In the genomic region with DNA sequence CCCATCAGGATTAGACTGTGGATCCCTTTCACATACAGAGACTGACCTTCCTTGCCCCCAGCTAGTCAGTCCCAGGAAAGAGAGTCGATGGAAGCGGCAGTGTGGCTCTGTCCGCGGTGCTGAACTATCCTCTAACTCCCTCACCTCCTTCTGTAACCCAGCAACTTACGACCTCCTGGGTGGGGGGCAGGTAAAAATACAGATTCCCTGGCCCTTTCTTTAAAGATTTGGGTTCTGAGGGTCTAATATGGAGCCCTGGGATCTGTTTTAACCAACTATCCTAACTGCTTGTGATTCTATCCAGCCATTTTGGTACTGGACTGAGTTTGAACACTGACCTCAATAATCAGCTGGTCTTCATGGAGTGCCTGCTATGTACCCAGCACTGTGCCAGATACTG, we compare ENCODE assay signal across 11 cellular contexts. TPM values are rescaled to one million over a fixed set of nuclear protein-coding genes. Genes with fewer than 3 reads are reported as not detected.
A peak's percentile ranks its signal among the peaks of the same experiment; 100 is the strongest.
DNase-seq lines count a peak whose midpoint lies in the region; ATAC-seq, FAIRE-seq and TF ChIP-seq lines count a peak whose summit lies in the region.
"Had no signal": no experiment of that assay in that cellular context is flagged by ENCODE, and none has a peak within 500 bp of the region (broad histone marks: within the 10 kb centered on the region; RNA-seq: fewer than 3 reads in every experiment).

No MANE protein-coding gene starts in this region.

- TF ChIP-seq RAD21 in GM12878 (IDR thresholded peaks at IDR 0.05; ENCODE audit: insufficient read depth, low read depth, low read length) (no peak), HepG2 (CRISPR knock-in tag; IDR thresholded peaks at IDR 0.05) (no peak)

- H3K27ac ChIP-seq in GM12878 (ENCODE audit: control insufficient read depth, insufficient read depth), result no peak overlapping the region
- no peak overlapping the region for H3K27ac ChIP-seq in HepG2 (ENCODE audit: extremely low read length, insufficient read depth, low read length)

- CTCF ChIA-PET in GM12878 (lab: Yijun Ruan, JAX), result interaction anchor here (1.3 to 1.9 kb wide), 3 partner anchors 9 to 145 kb away, joined by 4 to 6 read pairs (median 4); no protein-coding TSS in a partner anchor
- CTCF ChIA-PET in HepG2 (lab: Yijun Ruan, JAX; ENCODE audit: low intra/inter-chr PET ratio, low total read pairs), result no interaction called here

- DNase-seq in EL, result peak; percentile 41
- DNase-seq in LHCN-M2 (ENCODE audit: low read depth), result peak; percentile 48
- DNase-seq in GM12878 (ENCODE audit: low read depth, low spot score), result no peak
- peak; percentile 28 for DNase-seq in HepG2 (ENCODE audit: low spot score)
- no peak for DNase-seq in DMS153 (lab: John Stamatoyannopoulos, UW)
- no peak for DNase-seq in stimulated activated naive CD8-positive, alpha-beta T cell treated with anti-CD3 and anti-CD28 coated beads, Interleukin-15, amount 100 ng/mL, for 72 hours
- DNase-seq: amygdala, MM.1S had no signal

- no peak for TF ChIP-seq POLR2A in GM12878 (IDR thresholded peaks at IDR 0.05; ENCODE audit: low read depth, low read length)
- no peak for TF ChIP-seq POLR2A in HepG2 (IDR thresholded peaks at IDR 0.05; ENCODE audit: insufficient read depth in 1 of 2, low read depth in 2 of 2, low read length in 2 of 2)

- H3K4me3 ChIP-seq in GM12878, result no peak overlapping the region
- H3K4me3 ChIP-seq in HepG2 (replicated peaks in 1 of 3; ENCODE audit: insufficient read depth in 1 of 3, low read depth in 2 of 3, low read length in 3 of 3), result no peak overlapping the region

- H3K9me3 Mint-ChIP-seq in stimulated activated naive CD8-positive, alpha-beta T cell treated with anti-CD3 and anti-CD28 coated beads, Interleukin-15, amount 100 ng/mL, for 72 hours, result no peaks in the 10 kb centered on the region

- RAD21 ChIA-PET in GM12878 (lab: Charles Lee; ENCODE audit: unreplicated experiment), result no interaction called here

- peaks cover 4 to 5% of the 10 kb centered on the region in 2 experiments; a peak in 2 of 4 replicates for H3K36me3 ChIP-seq in GM12878 (ENCODE audit: control insufficient read depth in 2 of 2, insufficient read depth in 2 of 2, low read length in 1 of 2)
- H3K36me3 ChIP-seq in HepG2 (replicated peaks in 1 of 2; ENCODE audit: control insufficient read depth in 1 of 2, insufficient read depth in 2 of 2, low read length in 2 of 2), result no peaks in the 10 kb centered on the region

- 89% methylated on average over 5 of the region's 5 CpGs for WGBS in GM12878 (ENCODE audit: insufficient coverage, insufficient replicate concordance, low lambda C conversion rate, missing lambda C conversion rate)
- 4% methylated on average over 5 of the region's 5 CpGs for WGBS in HepG2 (ENCODE audit: low lambda C conversion rate)

- no peak overlapping the region for H3K4me3 Mint-ChIP-seq in stimulated activated naive CD8-positive, alpha-beta T cell treated with anti-CD3 and anti-CD28 coated beads, Interleukin-15, amount 100 ng/mL, for 72 hours

- no peak overlapping the region for H2AFZ ChIP-seq in GM12878 (ENCODE audit: control insufficient read depth, low read depth, low read length)
- H2AFZ ChIP-seq in HepG2 (ENCODE audit: low read length), result no peak overlapping the region

- BruUV-seq in GM12878 (replicated peaks; lab: Mats Ljungman, UMichigan) (no TSS peak), HepG2 (replicated peaks; lab: Mats Ljungman, UMichigan) (no TSS peak)

- SMC1A ChIA-PET in GM12878 (lab: Charles Lee; ENCODE audit: uncharacterized antibody, unreplicated experiment), result interaction anchor here (1.3 kb wide), 1 partner anchor 35 kb away, joined by 3 read pairs; no protein-coding TSS in a partner anchor

- H3K9me3 ChIP-seq in GM12878 (replicated peaks; ENCODE audit: control insufficient read depth, insufficient read depth, low read length), result no peaks in the 10 kb centered on the region
- no peaks in the 10 kb centered on the region for H3K9me3 ChIP-seq in HepG2 (ENCODE audit: low read length)

- H4K20me1 ChIP-seq in GM12878 (ENCODE audit: control insufficient read depth, insufficient read depth), result no peaks in the 10 kb centered on the region; the same call in 1 of the 2 replicates
- H4K20me1 ChIP-seq in HepG2 (ENCODE audit: insufficient read depth, low read length), result no peaks in the 10 kb centered on the region; the same call in 1 of the 2 replicates

- H3K9ac ChIP-seq in GM12878 (ENCODE audit: control insufficient read depth, insufficient read depth, low read length) (no peak overlapping the region), HepG2 (ENCODE audit: insufficient read depth, low read depth, low read length) (no peak overlapping the region)

- H3K27ac Mint-ChIP-seq in stimulated activated naive CD8-positive, alpha-beta T cell treated with anti-CD3 and anti-CD28 coated beads, Interleukin-15, amount 100 ng/mL, for 72 hours, result no peak overlapping the region

- peaks cover 6% of the 10 kb centered on the region for H3K4me1 Mint-ChIP-seq in stimulated activated naive CD8-positive, alpha-beta T cell treated with anti-CD3 and anti-CD28 coated beads, Interleukin-15, amount 100 ng/mL, for 72 hours

- intact Hi-C loops in GM12878 (cut with micrococcal nuclease; ENCODE audit: unreplicated experiment), result no loop called here
- intact Hi-C loops in HepG2 (cut with micrococcal nuclease; ENCODE audit: unreplicated experiment), result no loop called here

- no peak for ATAC-seq in GM12878
- peak; percentile 60 for ATAC-seq in HepG2
- no peak for ATAC-seq in GM21723 (IDR thresholded peaks at IDR 0.05; ENCODE audit: unreplicated experiment)
- no peak for ATAC-seq in HG02973 (IDR thresholded peaks at IDR 0.05; ENCODE audit: unreplicated experiment)
- no peak for ATAC-seq in stimulated activated naive CD8-positive, alpha-beta T cell treated with anti-CD3 and anti-CD28 coated beads, Interleukin-15, amount 100 ng/mL, for 72 hours

- POLR2A ChIA-PET in GM12878 (lab: Charles Lee) (no interaction called here), HepG2 (lab: Yijun Ruan, JAX) (no interaction called here)

- in situ Hi-C loops in GM12878 (cut with MboI) (no loop called here), HepG2 (cut with HindIII; ENCODE audit: extremely low pct_ligation_motif_present, low pct_unique_long_range_greater_than_20kb) (no loop called here)

- H3K79me2 ChIP-seq in GM12878 (ENCODE audit: control insufficient read depth, insufficient read depth, low read length), result no peaks in the 10 kb centered on the region
- H3K79me2 ChIP-seq in HepG2 (ENCODE audit: insufficient read depth, low read length), result no peaks in the 10 kb centered on the region

- H3K4me2 ChIP-seq in GM12878 (ENCODE audit: control insufficient read depth, insufficient read depth), result no peak overlapping the region
- H3K4me2 ChIP-seq in HepG2 (ENCODE audit: low read depth, low read length), result no peak overlapping the region

- TF ChIP-seq CTCF in GM12878 (IDR thresholded peaks at IDR 0.05 in 2 of 3, conservative IDR thresholded peaks at IDR 0.05 in 1 of 3; ENCODE audit: control insufficient read depth in 2 of 3, extremely low read depth in 1 of 3, insufficient read depth in 1 of 3, low read depth in 3 of 3, low read length in 3 of 3) (no peak), HepG2 (CRISPR knock-in tag; IDR thresholded peaks at IDR 0.05) (no peak)

- TF ChIP-seq EP300 in GM12878 (IDR thresholded peaks at IDR 0.05; ENCODE audit: borderline replicate concordance in 1 of 2, control insufficient read depth in 1 of 2, low read depth in 2 of 2, low read length in 2 of 2) (no peak), HepG2 (IDR thresholded peaks at IDR 0.05; ENCODE audit: low read depth in 2 of 2, low read length in 2 of 2) (no peak), HepG2 (CRISPR knock-in tag; IDR thresholded peaks at IDR 0.05; ENCODE audit: borderline replicate concordance) (no peak)

- H3K4me1 ChIP-seq in GM12878 (ENCODE audit: control insufficient read depth, insufficient read depth, low read length) (peaks cover 12% of the 10 kb centered on the region), HepG2 (ENCODE audit: insufficient read depth, low read length) (no peaks in the 10 kb centered on the region)

- FAIRE-seq in GM12878 (lab: Jason Lieb, UNC) (no peak), HepG2 (lab: Jason Lieb, UNC) (no peak)

- H3K27me3 Mint-ChIP-seq in stimulated activated naive CD8-positive, alpha-beta T cell treated with anti-CD3 and anti-CD28 coated beads, Interleukin-15, amount 100 ng/mL, for 72 hours, result no peaks in the 10 kb centered on the region

- H3K27me3 ChIP-seq in GM12878 (replicated peaks in 1 of 2; ENCODE audit: control insufficient read depth in 2 of 2, insufficient read depth in 2 of 2, low read length in 1 of 2) (no peaks in the 10 kb centered on the region), HepG2 (ENCODE audit: control insufficient read depth in 1 of 2, insufficient read depth in 2 of 2, low read length in 2 of 2) (peaks cover 0 to 3% of the 10 kb centered on the region in 2 experiments; a peak in 3 of 5 replicates)

RNA-seq across cellular contexts. Expression of a gene that starts 23.2 kb away (rescaled TPM):
- 0.17 and 1.3 TPM in 2 replicates for total RNA-seq in LHCN-M2 (2014; rRNA removed)
- polyA plus RNA-seq in LHCN-M2 (2012), result 0.24 TPM
- total RNA-seq in GM12878 (2013; cell fraction: nucleolus; rRNA removed), result 88.8 and 114 TPM in 2 replicates
- total RNA-seq in GM12878 (2014; rRNA removed), result 66.5 and 80.0 TPM in 2 replicates
- total RNA-seq in GM12878 (2014; rRNA removed; fragmentation: Illumina TruSeq; extraction: Trizol), result 37.0 and 41.4 TPM in 2 replicates
- 95.5 and 99.1 TPM in 2 replicates for total RNA-seq in GM12878 (2021)
- 23.8 TPM for polyA plus RNA-seq in GM12878 (2011; ENCODE audit: low read depth)
- 28.6 and 57.0 TPM in 2 replicates for polyA plus RNA-seq in GM12878 (2011; rRNA removed)
- polyA plus RNA-seq in GM12878 (2011; cell fraction: cytosol; rRNA removed), result 81.4 and 141 TPM in 2 replicates
- 101 and 143 TPM in 2 replicates for polyA plus RNA-seq in GM12878 (2011; cell fraction: nucleus; rRNA removed)
- 50.7 and 51.5 TPM in 2 replicates for polyA plus RNA-seq in GM12878 (2012)
- 14.1 and 36.9 TPM in 2 replicates for polyA plus RNA-seq in GM12878 (2014; fragmentation: Illumina TruSeq; extraction: Trizol)
- 10 to 100 TPM; 11.5 to 26.1 TPM for polyA plus RNA-seq in GM12878 (2014; fragmentation: Nextera tagmentation; extraction: Ambion mirVana)
- 88.5 and 91.4 TPM in 2 replicates for polyA plus RNA-seq in GM12878 (2014; rRNA removed)
- 100 to 1,000 TPM; 100 to 117 TPM for polyA plus RNA-seq in GM12878 (2016; fragmentation: Nextera tagmentation; extraction: Ambion mirVana)
- 31.3 and 61.2 TPM in 2 replicates for polyA minus RNA-seq in GM12878 (2011; rRNA and poly(A)+ RNA removed)
- polyA minus RNA-seq in GM12878 (2011; cell fraction: cytosol; rRNA and poly(A)+ RNA removed), result 22.2 and 24.5 TPM in 2 replicates
- 21.4 and 35.7 TPM in 2 replicates for polyA minus RNA-seq in GM12878 (2011; cell fraction: nucleus; rRNA and poly(A)+ RNA removed)
- total RNA-seq in HepG2 (2016; rRNA removed; fragmentation: Illumina TruSeq; extraction: Trizol), result 1.0 and 1.1 TPM in 2 replicates
- total RNA-seq in HepG2 (2016; cell fraction: cytosol; rRNA removed; fragmentation: Illumina TruSeq; extraction: Trizol; ENCODE audit: low read depth), result 0.35 and 1.1 TPM in 2 replicates
- 0.55 and 0.80 TPM in 2 replicates for total RNA-seq in HepG2 (2016; cell fraction: insoluble cytoplasmic fraction; rRNA removed; fragmentation: Illumina TruSeq; extraction: Trizol)
- total RNA-seq in HepG2 (2016; cell fraction: membrane; rRNA removed; fragmentation: Illumina TruSeq; extraction: Trizol), result 1.4 and 1.9 TPM in 2 replicates
- total RNA-seq in HepG2 (2016; cell fraction: nucleus; rRNA removed; fragmentation: Illumina TruSeq; extraction: Trizol), result 0.56 and 1.6 TPM in 2 replicates
- polyA plus RNA-seq in HepG2 (2011; rRNA removed), result 11.7 and 19.8 TPM in 2 replicates
- 15.3 and 15.7 TPM in 2 replicates for polyA plus RNA-seq in HepG2 (2011; cell fraction: cytosol; rRNA removed)
- polyA plus RNA-seq in HepG2 (2011; cell fraction: nucleus; rRNA removed), result 37.0 and 46.6 TPM in 2 replicates
- 14.5 and 20.0 TPM in 2 replicates for polyA plus RNA-seq in HepG2 (2012)
- polyA plus RNA-seq in HepG2 (2016; cell fraction: cytosol; fragmentation: Illumina TruSeq; extraction: Trizol; ENCODE audit: low read depth), result 0.79 and 0.97 TPM in 2 replicates
- polyA plus RNA-seq in HepG2 (2016; cell fraction: insoluble cytoplasmic fraction; fragmentation: Illumina TruSeq; extraction: Trizol; ENCODE audit: low read depth), result 0.81 and 0.93 TPM in 2 replicates
- polyA plus RNA-seq in HepG2 (2016; cell fraction: membrane; fragmentation: Illumina TruSeq; extraction: Trizol; ENCODE audit: low read depth), result 1.1 and 1.3 TPM in 2 replicates
- polyA plus RNA-seq in HepG2 (2016; cell fraction: nucleus; fragmentation: Illumina TruSeq; extraction: Trizol; ENCODE audit: insufficient read depth, low read depth), result 1.3 and 4.5 TPM in 2 replicates
- 0.77 and 12.5 TPM in 2 replicates for polyA minus RNA-seq in HepG2 (2011; rRNA and poly(A)+ RNA removed; ENCODE audit: low replicate concordance)
- 3.2 and 6.1 TPM in 2 replicates for polyA minus RNA-seq in HepG2 (2011; cell fraction: cytosol; rRNA and poly(A)+ RNA removed)
- polyA minus RNA-seq in HepG2 (2011; cell fraction: nucleus; rRNA and poly(A)+ RNA removed), result 6.1 and 9.8 TPM in 2 replicates

RNA-seq across cellular contexts. Expression of a gene that starts 35.7 kb away (rescaled TPM):
- total RNA-seq in LHCN-M2 (2014; rRNA removed), result 0.17 and 0.32 TPM in 2 replicates
- polyA plus RNA-seq in LHCN-M2 (2012), result 0.53 TPM
- 0.37 and 0.40 TPM in 2 replicates for total RNA-seq in GM12878 (2013; cell fraction: nucleolus; rRNA removed)
- not detected in 2 replicates for total RNA-seq in GM12878 (2014; rRNA removed)
- not detected in 2 replicates for total RNA-seq in GM12878 (2014; rRNA removed; fragmentation: Illumina TruSeq; extraction: Trizol)
- 0.03 and 0.05 TPM in 2 replicates for total RNA-seq in GM12878 (2021)
- 0.04 TPM for polyA plus RNA-seq in GM12878 (2011; ENCODE audit: low read depth)
- 0.03 TPM in 1 of 2 replicates, not detected in the other for polyA plus RNA-seq in GM12878 (2011; rRNA removed)
- polyA plus RNA-seq in GM12878 (2011; cell fraction: cytosol; rRNA removed), result 0.05 and 0.07 TPM in 2 replicates
- 0.23 and 0.36 TPM in 2 replicates for polyA plus RNA-seq in GM12878 (2011; cell fraction: nucleus; rRNA removed)
- 0.11 TPM in 2 replicates for polyA plus RNA-seq in GM12878 (2012)
- polyA plus RNA-seq in GM12878 (2014; fragmentation: Illumina TruSeq; extraction: Trizol), result not detected in 2 replicates
- not detected for polyA plus RNA-seq in GM12878 (2014; fragmentation: Nextera tagmentation; extraction: Ambion mirVana)
- polyA plus RNA-seq in GM12878 (2014; rRNA removed), result not detected in 2 replicates
- not detected for polyA plus RNA-seq in GM12878 (2016; fragmentation: Nextera tagmentation; extraction: Ambion mirVana)
- polyA minus RNA-seq in GM12878 (2011; rRNA and poly(A)+ RNA removed), result 0.10 TPM in 1 of 2 replicates, not detected in the other
- not detected in 2 replicates for polyA minus RNA-seq in GM12878 (2011; cell fraction: cytosol; rRNA and poly(A)+ RNA removed)
- polyA minus RNA-seq in GM12878 (2011; cell fraction: nucleus; rRNA and poly(A)+ RNA removed), result not detected in 2 replicates
- total RNA-seq in HepG2 (2016; rRNA removed; fragmentation: Illumina TruSeq; extraction: Trizol), result not detected in 2 replicates
- not detected in 2 replicates for total RNA-seq in HepG2 (2016; cell fraction: cytosol; rRNA removed; fragmentation: Illumina TruSeq; extraction: Trizol; ENCODE audit: low read depth)
- not detected in 2 replicates for total RNA-seq in HepG2 (2016; cell fraction: insoluble cytoplasmic fraction; rRNA removed; fragmentation: Illumina TruSeq; extraction: Trizol)
- not detected in 2 replicates for total RNA-seq in HepG2 (2016; cell fraction: membrane; rRNA removed; fragmentation: Illumina TruSeq; extraction: Trizol)
- not detected in 2 replicates for total RNA-seq in HepG2 (2016; cell fraction: nucleus; rRNA removed; fragmentation: Illumina TruSeq; extraction: Trizol)
- polyA plus RNA-seq in HepG2 (2011; rRNA removed), result 0.01 TPM in 1 of 2 replicates, not detected in the other
- polyA plus RNA-seq in HepG2 (2011; cell fraction: cytosol; rRNA removed), result not detected in 2 replicates
- 0.03 TPM in 2 replicates for polyA plus RNA-seq in HepG2 (2011; cell fraction: nucleus; rRNA removed)
- 0.01 and 0.09 TPM in 2 replicates for polyA plus RNA-seq in HepG2 (2012)
- not detected in 2 replicates for polyA plus RNA-seq in HepG2 (2016; cell fraction: cytosol; fragmentation: Illumina TruSeq; extraction: Trizol; ENCODE audit: low read depth)
- polyA plus RNA-seq in HepG2 (2016; cell fraction: insoluble cytoplasmic fraction; fragmentation: Illumina TruSeq; extraction: Trizol; ENCODE audit: low read depth), result not detected in 2 replicates
- polyA plus RNA-seq in HepG2 (2016; cell fraction: membrane; fragmentation: Illumina TruSeq; extraction: Trizol; ENCODE audit: low read depth), result not detected in 2 replicates
- polyA plus RNA-seq in HepG2 (2016; cell fraction: nucleus; fragmentation: Illumina TruSeq; extraction: Trizol; ENCODE audit: insufficient read depth, low read depth), result not detected in 2 replicates
- 0.47 TPM in 1 of 2 replicates, not detected in the other for polyA minus RNA-seq in HepG2 (2011; rRNA and poly(A)+ RNA removed; ENCODE audit: low replicate concordance)
- polyA minus RNA-seq in HepG2 (2011; cell fraction: cytosol; rRNA and poly(A)+ RNA removed), result not detected in 2 replicates
- polyA minus RNA-seq in HepG2 (2011; cell fraction: nucleus; rRNA and poly(A)+ RNA removed), result not detected in 2 replicates
- total RNA-seq: subcutaneous adipose tissue had no signal

RNA-seq across cellular contexts. Expression of a gene that starts 56.2 kb away (rescaled TPM):
- total RNA-seq in LHCN-M2 (2014; rRNA removed), result 22.4 and 23.0 TPM in 2 replicates
- polyA plus RNA-seq in LHCN-M2 (2012), result 10.6 TPM
- total RNA-seq in GM12878 (2013; cell fraction: nucleolus; rRNA removed), result not detected in 2 replicates
- total RNA-seq in GM12878 (2014; rRNA removed), result not detected in 2 replicates
- not detected in 2 replicates for total RNA-seq in GM12878 (2014; rRNA removed; fragmentation: Illumina TruSeq; extraction: Trizol)
- total RNA-seq in GM12878 (2021), result 0.08 and 0.21 TPM in 2 replicates
- polyA plus RNA-seq in GM12878 (2011; ENCODE audit: low read depth), result not detected
- 0.04 and 0.10 TPM in 2 replicates for polyA plus RNA-seq in GM12878 (2011; rRNA removed)
- 0.10 and 0.16 TPM in 2 replicates for polyA plus RNA-seq in GM12878 (2011; cell fraction: cytosol; rRNA removed)
- polyA plus RNA-seq in GM12878 (2011; cell fraction: nucleus; rRNA removed), result 0.48 and 0.61 TPM in 2 replicates
- not detected in 2 replicates for polyA plus RNA-seq in GM12878 (2012)
- polyA plus RNA-seq in GM12878 (2014; fragmentation: Illumina TruSeq; extraction: Trizol), result not detected in 2 replicates
- polyA plus RNA-seq in GM12878 (2014; fragmentation: Nextera tagmentation; extraction: Ambion mirVana), result not detected
- polyA plus RNA-seq in GM12878 (2014; rRNA removed), result 0.10 TPM in 1 of 2 replicates, not detected in the other
- polyA plus RNA-seq in GM12878 (2016; fragmentation: Nextera tagmentation; extraction: Ambion mirVana), result not detected
- polyA minus RNA-seq in GM12878 (2011; rRNA and poly(A)+ RNA removed), result 0.10 TPM in 1 of 2 replicates, not detected in the other
- polyA minus RNA-seq in GM12878 (2011; cell fraction: cytosol; rRNA and poly(A)+ RNA removed), result not detected in 2 replicates
- 0.12 and 0.57 TPM in 2 replicates for polyA minus RNA-seq in GM12878 (2011; cell fraction: nucleus; rRNA and poly(A)+ RNA removed)
- total RNA-seq in HepG2 (2016; rRNA removed; fragmentation: Illumina TruSeq; extraction: Trizol), result 28.9 and 35.2 TPM in 2 replicates
- total RNA-seq in HepG2 (2016; cell fraction: cytosol; rRNA removed; fragmentation: Illumina TruSeq; extraction: Trizol; ENCODE audit: low read depth), result 3.9 and 4.1 TPM in 2 replicates
- total RNA-seq in HepG2 (2016; cell fraction: insoluble cytoplasmic fraction; rRNA removed; fragmentation: Illumina TruSeq; extraction: Trizol), result 24.8 and 36.0 TPM in 2 replicates
- total RNA-seq in HepG2 (2016; cell fraction: membrane; rRNA removed; fragmentation: Illumina TruSeq; extraction: Trizol), result 11.9 and 12.5 TPM in 2 replicates
- 17.8 and 21.3 TPM in 2 replicates for total RNA-seq in HepG2 (2016; cell fraction: nucleus; rRNA removed; fragmentation: Illumina TruSeq; extraction: Trizol)
- polyA plus RNA-seq in HepG2 (2011; rRNA removed), result 55.8 and 92.3 TPM in 2 replicates
- 52.6 and 75.1 TPM in 2 replicates for polyA plus RNA-seq in HepG2 (2011; cell fraction: cytosol; rRNA removed)
- polyA plus RNA-seq in HepG2 (2011; cell fraction: nucleus; rRNA removed), result 203 and 227 TPM in 2 replicates
- polyA plus RNA-seq in HepG2 (2012), result 46.8 and 57.2 TPM in 2 replicates
- 3.0 TPM in 2 replicates for polyA plus RNA-seq in HepG2 (2016; cell fraction: cytosol; fragmentation: Illumina TruSeq; extraction: Trizol; ENCODE audit: low read depth)
- polyA plus RNA-seq in HepG2 (2016; cell fraction: insoluble cytoplasmic fraction; fragmentation: Illumina TruSeq; extraction: Trizol; ENCODE audit: low read depth), result 28.5 and 30.3 TPM in 2 replicates
- 9.1 and 9.4 TPM in 2 replicates for polyA plus RNA-seq in HepG2 (2016; cell fraction: membrane; fragmentation: Illumina TruSeq; extraction: Trizol; ENCODE audit: low read depth)
- 42.1 and 44.8 TPM in 2 replicates for polyA plus RNA-seq in HepG2 (2016; cell fraction: nucleus; fragmentation: Illumina TruSeq; extraction: Trizol; ENCODE audit: insufficient read depth, low read depth)
- polyA minus RNA-seq in HepG2 (2011; rRNA and poly(A)+ RNA removed; ENCODE audit: low replicate concordance), result 15.9 and 164 TPM in 2 replicates
- 61.5 and 72.6 TPM in 2 replicates for polyA minus RNA-seq in HepG2 (2011; cell fraction: cytosol; rRNA and poly(A)+ RNA removed)
- polyA minus RNA-seq in HepG2 (2011; cell fraction: nucleus; rRNA and poly(A)+ RNA removed), result 31.9 and 42.5 TPM in 2 replicates

Comparison
In these comparisons a context has a peak if more than half of its experiments do, and no peak if none do; other contexts are left out.
1. DNase-seq: peak in EL (single experiment), LHCN-M2 (single experiment) and HepG2 (single experiment); none in GM12878 (single experiment), DMS153 (single experiment) and stimulated activated naive CD8-positive, alpha-beta T cell treated with anti-CD3 and anti-CD28 coated beads, Interleukin-15, amount 100 ng/mL, for 72 hours (0 of 2).
2. RNA of a gene that starts 23.2 kb away (total RNA-seq): 37.0 to 114 TPM in GM12878; 0.35 to 1.9 TPM in HepG2 and 0.17 to 1.3 TPM in LHCN-M2; every median in the first group is over 10 times any median in the second.
3. RNA of a gene that starts 56.2 kb away (total RNA-seq): 3.9 to 36.0 TPM in HepG2 and 22.4 to 23.0 TPM in LHCN-M2; 0.08 to 0.21 TPM in GM12878; every median in the first group is over 4 times any median in the second.